ENCODE assay signal across 1 cellular context in the genomic region with DNA sequence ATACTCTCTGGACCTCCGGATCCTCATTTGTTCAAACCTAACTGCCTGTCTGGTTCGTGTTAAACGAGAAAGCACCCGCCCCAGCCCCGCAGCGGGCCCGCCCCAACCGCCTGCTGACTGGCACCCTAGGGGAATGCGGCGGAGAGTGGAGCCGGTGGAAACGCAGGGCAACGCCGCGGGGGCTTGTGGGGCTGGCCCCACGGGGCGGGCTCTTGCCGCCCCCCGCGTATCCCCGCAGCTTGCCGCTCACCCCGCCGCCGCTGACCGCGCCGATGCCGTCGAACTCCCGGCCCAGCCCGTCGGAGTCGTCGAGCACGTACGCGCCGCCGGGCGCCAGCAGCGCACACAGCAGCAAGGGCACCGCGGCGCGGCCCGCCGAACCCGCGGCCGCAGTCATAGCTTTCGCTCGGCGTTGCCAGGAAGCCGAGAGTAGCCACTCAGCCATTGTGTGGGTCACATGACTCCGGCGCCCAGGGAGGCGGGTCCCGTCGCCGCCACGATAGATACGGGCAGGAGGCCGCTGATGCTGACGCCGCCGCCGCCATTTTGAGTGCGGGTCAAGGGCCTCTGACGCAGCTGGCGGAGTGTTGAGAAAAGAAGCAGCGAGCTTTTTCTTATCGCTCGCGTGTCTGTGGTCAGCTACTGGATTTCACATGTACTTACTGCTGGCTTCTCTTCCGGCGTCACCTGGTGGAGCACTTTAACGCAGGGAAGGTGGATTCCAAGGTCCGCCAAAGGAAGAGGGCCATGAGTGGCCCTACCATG.
TF ChIP-seq lines count a peak whose summit lies in the region.

A gene (minus strand): TSS at position 463 of the 765 bp plus-strand sequence. CDS start 18 bp downstream, at position 445.

TF ChIP-seq in K562, 482 proteins besides CTCF, POLR2A, EP300 and RAD21 (continued from another document and continues in another):
- TF ChIP-seq, protein P1, sequence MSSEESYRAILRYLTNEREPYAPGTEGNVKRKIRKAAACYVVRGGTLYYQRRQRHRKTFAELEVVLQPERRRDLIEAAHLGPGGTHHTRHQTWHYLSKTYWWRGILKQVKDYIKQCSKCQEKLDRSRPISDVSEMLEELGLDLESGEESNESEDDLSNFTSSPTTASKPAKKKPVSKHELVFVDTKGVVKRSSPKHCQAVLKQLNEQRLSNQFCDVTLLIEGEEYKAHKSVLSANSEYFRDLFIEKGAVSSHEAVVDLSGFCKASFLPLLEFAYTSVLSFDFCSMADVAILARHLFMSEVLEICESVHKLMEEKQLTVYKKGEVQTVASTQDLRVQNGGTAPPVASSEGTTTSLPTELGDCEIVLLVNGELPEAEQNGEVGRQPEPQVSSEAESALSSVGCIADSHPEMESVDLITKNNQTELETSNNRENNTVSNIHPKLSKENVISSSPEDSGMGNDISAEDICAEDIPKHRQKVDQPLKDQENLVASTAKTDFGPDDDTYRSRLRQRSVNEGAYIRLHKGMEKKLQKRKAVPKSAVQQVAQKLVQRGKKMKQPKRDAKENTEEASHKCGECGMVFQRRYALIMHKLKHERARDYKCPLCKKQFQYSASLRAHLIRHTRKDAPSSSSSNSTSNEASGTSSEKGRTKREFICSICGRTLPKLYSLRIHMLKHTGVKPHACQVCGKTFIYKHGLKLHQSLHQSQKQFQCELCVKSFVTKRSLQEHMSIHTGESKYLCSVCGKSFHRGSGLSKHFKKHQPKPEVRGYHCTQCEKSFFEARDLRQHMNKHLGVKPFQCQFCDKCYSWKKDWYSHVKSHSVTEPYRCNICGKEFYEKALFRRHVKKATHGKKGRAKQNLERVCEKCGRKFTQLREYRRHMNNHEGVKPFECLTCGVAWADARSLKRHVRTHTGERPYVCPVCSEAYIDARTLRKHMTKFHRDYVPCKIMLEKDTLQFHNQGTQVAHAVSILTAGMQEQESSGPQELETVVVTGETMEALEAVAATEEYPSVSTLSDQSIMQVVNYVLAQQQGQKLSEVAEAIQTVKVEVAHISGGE (CRISPR knock-in tag; IDR thresholded peaks at IDR 0.05): peak in 1 of 3 experiments; percentile 45; a peak in 1 of 6 replicates
- no peak for TF ChIP-seq HMGN3 (IDR thresholded peaks at IDR 0.05; ENCODE audit: borderline replicate concordance, extremely low read depth, insufficient read length, low read depth, low read length)
- TF ChIP-seq BACH1 (tag; IDR thresholded peaks at IDR 0.05): peak; percentile 52; the same call in 1 of the 2 replicates
- TF ChIP-seq, protein P2, sequence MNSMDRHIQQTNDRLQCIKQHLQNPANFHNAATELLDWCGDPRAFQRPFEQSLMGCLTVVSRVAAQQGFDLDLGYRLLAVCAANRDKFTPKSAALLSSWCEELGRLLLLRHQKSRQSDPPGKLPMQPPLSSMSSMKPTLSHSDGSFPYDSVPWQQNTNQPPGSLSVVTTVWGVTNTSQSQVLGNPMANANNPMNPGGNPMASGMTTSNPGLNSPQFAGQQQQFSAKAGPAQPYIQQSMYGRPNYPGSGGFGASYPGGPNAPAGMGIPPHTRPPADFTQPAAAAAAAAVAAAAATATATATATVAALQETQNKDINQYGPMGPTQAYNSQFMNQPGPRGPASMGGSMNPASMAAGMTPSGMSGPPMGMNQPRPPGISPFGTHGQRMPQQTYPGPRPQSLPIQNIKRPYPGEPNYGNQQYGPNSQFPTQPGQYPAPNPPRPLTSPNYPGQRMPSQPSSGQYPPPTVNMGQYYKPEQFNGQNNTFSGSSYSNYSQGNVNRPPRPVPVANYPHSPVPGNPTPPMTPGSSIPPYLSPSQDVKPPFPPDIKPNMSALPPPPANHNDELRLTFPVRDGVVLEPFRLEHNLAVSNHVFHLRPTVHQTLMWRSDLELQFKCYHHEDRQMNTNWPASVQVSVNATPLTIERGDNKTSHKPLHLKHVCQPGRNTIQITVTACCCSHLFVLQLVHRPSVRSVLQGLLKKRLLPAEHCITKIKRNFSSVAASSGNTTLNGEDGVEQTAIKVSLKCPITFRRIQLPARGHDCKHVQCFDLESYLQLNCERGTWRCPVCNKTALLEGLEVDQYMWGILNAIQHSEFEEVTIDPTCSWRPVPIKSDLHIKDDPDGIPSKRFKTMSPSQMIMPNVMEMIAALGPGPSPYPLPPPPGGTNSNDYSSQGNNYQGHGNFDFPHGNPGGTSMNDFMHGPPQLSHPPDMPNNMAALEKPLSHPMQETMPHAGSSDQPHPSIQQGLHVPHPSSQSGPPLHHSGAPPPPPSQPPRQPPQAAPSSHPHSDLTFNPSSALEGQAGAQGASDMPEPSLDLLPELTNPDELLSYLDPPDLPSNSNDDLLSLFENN (IDR thresholded peaks at IDR 0.05; ENCODE audit: low read depth in 2 of 2, low read length in 2 of 2): 0 out of 4 replicates have a peak, but pooled peaks of 1 of the 2 experiments have one; percentile 29
- no peak for TF ChIP-seq TGIF2 (CRISPR knock-in tag; IDR thresholded peaks at IDR 0.05)
- no peak; the same call in 1 of the 2 replicates for TF ChIP-seq ILF3 (IDR thresholded peaks at IDR 0.05; ENCODE audit: borderline replicate concordance)
- no peak for TF ChIP-seq SMAD2 (IDR thresholded peaks at IDR 0.05; ENCODE audit: low read depth, low read length)
- TF ChIP-seq, protein P3, sequence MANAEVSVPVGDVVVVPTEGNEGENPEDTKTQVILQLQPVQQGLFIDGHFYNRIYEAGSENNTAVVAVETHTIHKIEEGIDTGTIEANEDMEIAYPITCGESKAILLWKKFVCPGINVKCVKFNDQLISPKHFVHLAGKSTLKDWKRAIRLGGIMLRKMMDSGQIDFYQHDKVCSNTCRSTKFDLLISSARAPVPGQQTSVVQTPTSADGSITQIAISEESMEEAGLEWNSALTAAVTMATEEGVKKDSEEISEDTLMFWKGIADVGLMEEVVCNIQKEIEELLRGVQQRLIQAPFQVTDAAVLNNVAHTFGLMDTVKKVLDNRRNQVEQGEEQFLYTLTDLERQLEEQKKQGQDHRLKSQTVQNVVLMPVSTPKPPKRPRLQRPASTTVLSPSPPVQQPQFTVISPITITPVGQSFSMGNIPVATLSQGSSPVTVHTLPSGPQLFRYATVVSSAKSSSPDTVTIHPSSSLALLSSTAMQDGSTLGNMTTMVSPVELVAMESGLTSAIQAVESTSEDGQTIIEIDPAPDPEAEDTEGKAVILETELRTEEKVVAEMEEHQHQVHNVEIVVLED (CRISPR knock-in tag; IDR thresholded peaks at IDR 0.05): peak; percentile 72
- no peak for TF ChIP-seq ZNF124 (CRISPR knock-in tag; IDR thresholded peaks at IDR 0.05)
- TF ChIP-seq HDAC2 (IDR thresholded peaks at IDR 0.05): no peak
- no peak for TF ChIP-seq ZNF282 (CRISPR knock-in tag; IDR thresholded peaks at IDR 0.05)
- TF ChIP-seq CBFA2T3 (IDR thresholded peaks at IDR 0.05): peak; percentile 48; the same call in 1 of the 2 replicates
- TF ChIP-seq POLR2B (IDR thresholded peaks at IDR 0.05; ENCODE audit: low read depth, partially characterized antibody): no peak
- no peak for TF ChIP-seq BRD9 (IDR thresholded peaks at IDR 0.05; ENCODE audit: low read depth, partially characterized antibody)
- no peak for TF ChIP-seq MYBL2 (IDR thresholded peaks at IDR 0.05; ENCODE audit: low read depth)
- TF ChIP-seq MYBL2 (CRISPR knock-in tag; IDR thresholded peaks at IDR 0.05; ENCODE audit: borderline replicate concordance): no peak
- TF ChIP-seq ZBED1 (IDR thresholded peaks at IDR 0.05): no peak
- peak; percentile 51; the same call in 1 of the 2 replicates for TF ChIP-seq ARID1B (IDR thresholded peaks at IDR 0.05)
- TF ChIP-seq CHD1 (IDR thresholded peaks at IDR 0.05; ENCODE audit: low read length): no peak
- TF ChIP-seq EWSR1 (IDR thresholded peaks at IDR 0.05; ENCODE audit: borderline replicate concordance, low read depth, partially characterized antibody): no peak
- TF ChIP-seq, protein P4, sequence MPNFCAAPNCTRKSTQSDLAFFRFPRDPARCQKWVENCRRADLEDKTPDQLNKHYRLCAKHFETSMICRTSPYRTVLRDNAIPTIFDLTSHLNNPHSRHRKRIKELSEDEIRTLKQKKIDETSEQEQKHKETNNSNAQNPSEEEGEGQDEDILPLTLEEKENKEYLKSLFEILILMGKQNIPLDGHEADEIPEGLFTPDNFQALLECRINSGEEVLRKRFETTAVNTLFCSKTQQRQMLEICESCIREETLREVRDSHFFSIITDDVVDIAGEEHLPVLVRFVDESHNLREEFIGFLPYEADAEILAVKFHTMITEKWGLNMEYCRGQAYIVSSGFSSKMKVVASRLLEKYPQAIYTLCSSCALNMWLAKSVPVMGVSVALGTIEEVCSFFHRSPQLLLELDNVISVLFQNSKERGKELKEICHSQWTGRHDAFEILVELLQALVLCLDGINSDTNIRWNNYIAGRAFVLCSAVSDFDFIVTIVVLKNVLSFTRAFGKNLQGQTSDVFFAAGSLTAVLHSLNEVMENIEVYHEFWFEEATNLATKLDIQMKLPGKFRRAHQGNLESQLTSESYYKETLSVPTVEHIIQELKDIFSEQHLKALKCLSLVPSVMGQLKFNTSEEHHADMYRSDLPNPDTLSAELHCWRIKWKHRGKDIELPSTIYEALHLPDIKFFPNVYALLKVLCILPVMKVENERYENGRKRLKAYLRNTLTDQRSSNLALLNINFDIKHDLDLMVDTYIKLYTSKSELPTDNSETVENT (CRISPR knock-in tag; IDR thresholded peaks at IDR 0.05): peak; percentile 38; the same call in 1 of the 2 replicates
- no peak for TF ChIP-seq SMARCB1 (IDR thresholded peaks at IDR 0.05; ENCODE audit: insufficient read length, low read depth)
- peak; percentile 92 for TF ChIP-seq NCOA6 (IDR thresholded peaks at IDR 0.05)
- no peak for TF ChIP-seq HDAC8 (tag; IDR thresholded peaks at IDR 0.05)
- TF ChIP-seq SNRNP70 (optimal IDR thresholded peaks at IDR 0.05; ENCODE audit: low read depth, low read length): no peak
- TF ChIP-seq ZKSCAN1 (IDR thresholded peaks at IDR 0.05; ENCODE audit: low read depth, low read length): no peak
- TF ChIP-seq CBX8 (IDR thresholded peaks at IDR 0.05; ENCODE audit: borderline replicate concordance, extremely low read depth, low read depth, low read length, poor library complexity, severe bottlenecking): no peak
- TF ChIP-seq ZNF324 (CRISPR knock-in tag; IDR thresholded peaks at IDR 0.05): no peak
- TF ChIP-seq ZC3H8 (IDR thresholded peaks at IDR 0.05): no peak
- no peak for TF ChIP-seq SAFB (IDR thresholded peaks at IDR 0.05; ENCODE audit: borderline replicate concordance, low read depth, low read length)
- no peak for TF ChIP-seq GATA2 (CRISPR knock-in tag; IDR thresholded peaks at IDR 0.05)
- no peak for TF ChIP-seq HNRNPUL1 (IDR thresholded peaks at IDR 0.05; ENCODE audit: low read length)
- no peak for TF ChIP-seq MTF1 (CRISPR knock-in tag; IDR thresholded peaks at IDR 0.05; ENCODE audit: borderline replicate concordance)
- TF ChIP-seq CBX5 (IDR thresholded peaks at IDR 0.05; ENCODE audit: borderline replicate concordance, low read depth): peak; percentile 40; the same call in 1 of the 2 replicates
- no peak for TF ChIP-seq DNMT1 (IDR thresholded peaks at IDR 0.05)
- TF ChIP-seq, protein P5, sequence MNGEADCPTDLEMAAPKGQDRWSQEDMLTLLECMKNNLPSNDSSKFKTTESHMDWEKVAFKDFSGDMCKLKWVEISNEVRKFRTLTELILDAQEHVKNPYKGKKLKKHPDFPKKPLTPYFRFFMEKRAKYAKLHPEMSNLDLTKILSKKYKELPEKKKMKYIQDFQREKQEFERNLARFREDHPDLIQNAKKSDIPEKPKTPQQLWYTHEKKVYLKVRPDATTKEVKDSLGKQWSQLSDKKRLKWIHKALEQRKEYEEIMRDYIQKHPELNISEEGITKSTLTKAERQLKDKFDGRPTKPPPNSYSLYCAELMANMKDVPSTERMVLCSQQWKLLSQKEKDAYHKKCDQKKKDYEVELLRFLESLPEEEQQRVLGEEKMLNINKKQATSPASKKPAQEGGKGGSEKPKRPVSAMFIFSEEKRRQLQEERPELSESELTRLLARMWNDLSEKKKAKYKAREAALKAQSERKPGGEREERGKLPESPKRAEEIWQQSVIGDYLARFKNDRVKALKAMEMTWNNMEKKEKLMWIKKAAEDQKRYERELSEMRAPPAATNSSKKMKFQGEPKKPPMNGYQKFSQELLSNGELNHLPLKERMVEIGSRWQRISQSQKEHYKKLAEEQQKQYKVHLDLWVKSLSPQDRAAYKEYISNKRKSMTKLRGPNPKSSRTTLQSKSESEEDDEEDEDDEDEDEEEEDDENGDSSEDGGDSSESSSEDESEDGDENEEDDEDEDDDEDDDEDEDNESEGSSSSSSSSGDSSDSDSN (IDR thresholded peaks at IDR 0.05; ENCODE audit: borderline replicate concordance in 1 of 2, low read depth in 2 of 2, low read length in 2 of 2): 0 out of 4 replicates have a peak, but pooled peaks of 1 of the 2 experiments have one; percentile 49
- TF ChIP-seq, protein P6, sequence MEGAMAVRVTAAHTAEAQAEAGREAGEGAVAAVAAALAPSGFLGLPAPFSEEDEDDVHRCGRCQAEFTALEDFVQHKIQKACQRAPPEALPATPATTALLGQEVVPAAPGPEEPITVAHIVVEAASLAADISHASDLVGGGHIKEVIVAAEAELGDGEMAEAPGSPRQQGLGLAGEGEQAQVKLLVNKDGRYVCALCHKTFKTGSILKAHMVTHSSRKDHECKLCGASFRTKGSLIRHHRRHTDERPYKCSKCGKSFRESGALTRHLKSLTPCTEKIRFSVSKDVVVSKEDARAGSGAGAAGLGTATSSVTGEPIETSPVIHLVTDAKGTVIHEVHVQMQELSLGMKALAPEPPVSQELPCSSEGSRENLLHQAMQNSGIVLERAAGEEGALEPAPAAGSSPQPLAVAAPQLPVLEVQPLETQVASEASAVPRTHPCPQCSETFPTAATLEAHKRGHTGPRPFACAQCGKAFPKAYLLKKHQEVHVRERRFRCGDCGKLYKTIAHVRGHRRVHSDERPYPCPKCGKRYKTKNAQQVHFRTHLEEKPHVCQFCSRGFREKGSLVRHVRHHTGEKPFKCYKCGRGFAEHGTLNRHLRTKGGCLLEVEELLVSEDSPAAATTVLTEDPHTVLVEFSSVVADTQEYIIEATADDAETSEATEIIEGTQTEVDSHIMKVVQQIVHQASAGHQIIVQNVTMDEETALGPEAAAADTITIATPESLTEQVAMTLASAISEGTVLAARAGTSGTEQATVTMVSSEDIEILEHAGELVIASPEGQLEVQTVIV (CRISPR knock-in tag; IDR thresholded peaks at IDR 0.05; ENCODE audit: borderline replicate concordance): no peak
- no peak; the same call in 1 of the 2 replicates for TF ChIP-seq CTBP1 (IDR thresholded peaks at IDR 0.05; ENCODE audit: borderline replicate concordance)
- 0 out of 2 replicates have a peak, but pooled peaks have one; percentile 49 for TF ChIP-seq ZNF232 (CRISPR knock-in tag; IDR thresholded peaks at IDR 0.05)
- no peak for TF ChIP-seq HDAC1 (IDR thresholded peaks at IDR 0.05)
- peak; percentile 40; the same call in 1 of the 2 replicates for TF ChIP-seq CBFB (CRISPR knock-in tag; IDR thresholded peaks at IDR 0.05)
- TF ChIP-seq HNRNPLL (IDR thresholded peaks at IDR 0.05; ENCODE audit: low read depth, low read length, poor library complexity, severe bottlenecking): peak; percentile 89
- TF ChIP-seq TSC22D4 (tag; IDR thresholded peaks at IDR 0.05): no peak
- TF ChIP-seq, protein P7, sequence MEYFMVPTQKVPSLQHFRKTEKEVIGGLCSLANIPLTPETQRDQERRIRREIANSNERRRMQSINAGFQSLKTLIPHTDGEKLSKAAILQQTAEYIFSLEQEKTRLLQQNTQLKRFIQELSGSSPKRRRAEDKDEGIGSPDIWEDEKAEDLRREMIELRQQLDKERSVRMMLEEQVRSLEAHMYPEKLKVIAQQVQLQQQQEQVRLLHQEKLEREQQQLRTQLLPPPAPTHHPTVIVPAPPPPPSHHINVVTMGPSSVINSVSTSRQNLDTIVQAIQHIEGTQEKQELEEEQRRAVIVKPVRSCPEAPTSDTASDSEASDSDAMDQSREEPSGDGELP (CRISPR knock-in tag; IDR thresholded peaks at IDR 0.05; ENCODE audit: borderline replicate concordance): peak; percentile 89
- TF ChIP-seq RB1 (IDR thresholded peaks at IDR 0.05; ENCODE audit: low read depth): peak; percentile 36; the same call in 1 of the 2 replicates
- TF ChIP-seq ZSCAN32 (CRISPR knock-in tag; IDR thresholded peaks at IDR 0.05): no peak
